In genomic region chr1:116711061-116711582, GRCh38 we compare ENCODE assay signal across 13 cellular contexts. TPM values are rescaled to one million over a fixed set of nuclear protein-coding genes. Genes with fewer than 3 reads are reported as not detected.
DNase-seq lines count a peak whose midpoint lies in the region; ATAC-seq and TF ChIP-seq lines count a peak whose summit lies in the region.
"Had no signal": no experiment of that assay in that cellular context is flagged by ENCODE, and none has a peak within 500 bp of the region (broad histone marks: within the 10 kb centered on the region; RNA-seq: fewer than 3 reads in every experiment).

No MANE protein-coding gene starts in this region.

- peak; percentile 56 for ATAC-seq in foreskin keratinocyte
- peak; percentile 93 for ATAC-seq in stimulated activated naive CD8-positive, alpha-beta T cell treated with anti-CD3 and anti-CD28 coated beads, Interleukin-15, Interleukin-2, amounts not matched to agents 100 U/mL and 50 U/mL, for 24 hours
- no peak for ATAC-seq in psoas muscle
- no peak for ATAC-seq in HG03045 (IDR thresholded peaks at IDR 0.05; ENCODE audit: unreplicated experiment)

- WGBS in psoas muscle, 3 donors = 48 to 71% (median 60%) methylated on average over 1 of the region's 1 CpG

- peak; percentile 8 for DNase-seq in activated T-cell treated with anti-CD3 and anti-CD28 coated beads for 4 hours
- no peak for DNase-seq in activated T-cell treated with anti-CD3 and anti-CD28 coated beads, Interleukin-2, amount 50 U/mL, for 1 hour
- DNase-seq in NCI-H510A treated with DMSO at 0.1 percent for 48 hours (lab: John Stamatoyannopoulos, UW) = peak; percentile 75
- peak in 1 of 2 donors; percentile 28 for DNase-seq in foreskin keratinocyte
- peak; percentile 38 for DNase-seq in stimulated activated naive CD8-positive, alpha-beta T cell treated with anti-CD3 and anti-CD28 coated beads, Interleukin-15, Interleukin-2, amounts not matched to agents 100 U/mL and 50 U/mL, for 24 hours
- no peak for DNase-seq in psoas muscle
- no peak for DNase-seq in SIG-M5 treated with dmso at 0.1 percent for 504 hours (lab: John Stamatoyannopoulos, UW; ENCODE audit: unreplicated experiment)
- DNase-seq: amniotic stem cell had no signal

- no peaks in the 10 kb centered on the region for H3K36me3 ChIP-seq in psoas muscle (ENCODE audit: insufficient read depth in 1 of 2, low read depth in 1 of 2)
- H3K36me3 ChIP-seq: suprapubic skin had no signal

- TF ChIP-seq CTCF in foreskin keratinocyte (conservative IDR thresholded peaks at IDR 0.05) (no peak), psoas muscle (IDR thresholded peaks at IDR 0.05) (no peak)

- H3K4me1 ChIP-seq in foreskin keratinocyte (no peaks in the 10 kb centered on the region), psoas muscle (no peaks in the 10 kb centered on the region)

- intact Hi-C loops in psoas muscle (cut with DNase I) = no loop called here

- H3K4me3 ChIP-seq in psoas muscle = no peak overlapping the region
- H3K4me3 ChIP-seq: suprapubic skin had no signal

- H3K27ac ChIP-seq in foreskin keratinocyte (no peak overlapping the region), psoas muscle (no peak overlapping the region)
- H3K27ac ChIP-seq: C4-2B, HL-60, suprapubic skin had no signal

- H3K27me3 ChIP-seq in foreskin keratinocyte (no peaks in the 10 kb centered on the region), psoas muscle (ENCODE audit: insufficient read depth in 3 of 3, low read length in 2 of 3) (peaks cover 0 to 6% (median 2%) of the 10 kb centered on the region in 3 donors)

- H3K9me3 ChIP-seq in psoas muscle = no peaks in the 10 kb centered on the region
- H3K9me3 ChIP-seq: suprapubic skin had no signal

RNA-seq across cellular contexts. Expression of gene CD2, which starts 43.1 kb away (rescaled TPM):
- total RNA-seq in foreskin keratinocyte (not detected in 2 replicates), psoas muscle (under 1 TPM; 0.42 to 0.62 (median 0.53) TPM)
- polyA plus RNA-seq in foreskin keratinocyte (not detected in 2 replicates), psoas muscle (under 1 TPM; 0.21 to 0.35 (median 0.21) TPM)
- total RNA-seq: progenitor cell of endocrine pancreas had no signal

RNA-seq across cellular contexts. Expression of gene IGSF3, which starts 43.6 kb away (rescaled TPM):
- total RNA-seq in foreskin keratinocyte (30.3 and 31.3 TPM in 2 replicates), psoas muscle (1 to 10 TPM in 1 of 4 donors, under 1 TPM in 3; 0.40 to 1.2 (median 0.64) TPM)
- polyA plus RNA-seq in foreskin keratinocyte (7.6 and 9.5 TPM in 2 replicates), psoas muscle (under 1 TPM; 0.34 to 0.52 (median 0.49) TPM)

Comparison
In these comparisons a context has a peak if more than half of its experiments do, and no peak if none do; other contexts are left out.
1. DNase-seq: peak in activated T-cell treated with anti-CD3 and anti-CD28 coated beads for 4 hours (single experiment), NCI-H510A treated with DMSO at 0.1 percent for 48 hours (single experiment) and stimulated activated naive CD8-positive, alpha-beta T cell treated with anti-CD3 and anti-CD28 coated beads, Interleukin-15, Interleukin-2, amounts not matched to agents 100 U/mL and 50 U/mL, for 24 hours (single experiment); none in activated T-cell treated with anti-CD3 and anti-CD28 coated beads, Interleukin-2, amount 50 U/mL, for 1 hour (single experiment), psoas muscle (0 of 2) and SIG-M5 treated with dmso at 0.1 percent for 504 hours (single experiment).
2. ATAC-seq: peak in foreskin keratinocyte (single experiment) and stimulated activated naive CD8-positive, alpha-beta T cell treated with anti-CD3 and anti-CD28 coated beads, Interleukin-15, Interleukin-2, amounts not matched to agents 100 U/mL and 50 U/mL, for 24 hours (single experiment); none in psoas muscle (0 of 4) and HG03045 (single experiment).
3. RNA of gene IGSF3, which starts 43.6 kb away (total RNA-seq): 30.3 to 31.3 TPM in foreskin keratinocyte; 0.40 to 1.2 TPM in psoas muscle; every median in the first group is over 10 times any median in the second.